Comparison of ENCODE assay signal across 23 cellular contexts in the genomic region with DNA sequence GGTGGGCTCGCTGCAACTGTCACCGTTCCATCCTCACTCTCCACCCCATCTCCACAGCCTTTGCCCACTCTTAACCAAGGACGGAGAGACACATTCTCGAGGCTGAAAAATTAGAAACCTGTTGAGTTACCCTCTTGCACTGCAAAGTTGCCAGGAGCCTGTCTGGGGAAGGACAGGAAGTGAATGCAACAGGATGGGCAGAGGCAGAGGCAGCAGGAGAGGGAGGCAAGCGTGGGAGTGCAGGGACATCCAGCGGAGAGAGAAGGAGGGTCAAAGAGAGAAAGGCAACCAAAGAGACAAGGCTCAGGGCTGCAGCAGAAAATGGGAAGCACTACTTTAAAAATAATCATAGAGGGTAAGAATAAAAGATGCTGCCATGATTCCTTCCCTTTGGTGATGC.
DNase-seq lines count a peak whose midpoint lies in the region; ATAC-seq, FAIRE-seq and TF ChIP-seq lines count a peak whose summit lies in the region.
"Had no signal": no experiment of that assay in that cellular context is flagged by ENCODE, and none has a peak within 500 bp of the region (broad histone marks: within the 10 kb centered on the region; RNA-seq: fewer than 3 reads in every experiment).

No MANE protein-coding gene starts in this region.

- no peaks in the 10 kb centered on the region; a peak in 1 of 7 replicates for H3K27me3 ChIP-seq in H1 (replicated peaks in 1 of 4; ENCODE audit: control insufficient read depth in 3 of 4, extremely low read depth in 1 of 4, insufficient read depth in 3 of 4, low read length in 3 of 4)
- H3K27me3 ChIP-seq: BLaER1 treated with 17β-estradiol and CSF1 and Interleukin-3, amounts not matched to agents 10 nM and 100 nM; SJSA1 had no signal

- H3K27ac ChIP-seq in HEK293 (ENCODE audit: extremely low read depth, low read depth, low read length), result no peak overlapping the region
- H3K27ac ChIP-seq in H1 (ENCODE audit: low read depth, low read length), result no peak overlapping the region
- H3K27ac ChIP-seq: BLaER1 treated with 17β-estradiol and CSF1 and Interleukin-3, amounts not matched to agents 10 nM and 100 nM; SJSA1 had no signal

- no peak overlapping the region for H3K4me2 ChIP-seq in H1 (ENCODE audit: insufficient read depth in 1 of 2, low read depth in 2 of 2, low read length in 2 of 2)
- H3K4me2 ChIP-seq: BLaER1 treated with 17β-estradiol and CSF1 and Interleukin-3, amounts not matched to agents 10 nM and 100 nM had no signal

- no peaks in the 10 kb centered on the region for H4K20me1 ChIP-seq in H1 (replicated peaks in 1 of 2; ENCODE audit: control insufficient read depth in 1 of 2, insufficient read depth in 2 of 2, low read length in 2 of 2)
- H4K20me1 ChIP-seq: BLaER1 treated with 17β-estradiol and CSF1 and Interleukin-3, amounts not matched to agents 10 nM and 100 nM had no signal

- no peak overlapping the region for H4K5ac ChIP-seq in H1 (ENCODE audit: insufficient read length, low read depth, low read length)

- H2BK5ac ChIP-seq in H1 (ENCODE audit: low read depth, low read length), result no peak overlapping the region

- H2AK5ac ChIP-seq in H1 (ENCODE audit: low read depth, low read length), result no peak overlapping the region

- H3K4ac ChIP-seq in H1 (replicated peaks; ENCODE audit: insufficient read length, low read depth, low read length), result no peak overlapping the region

- TF ChIP-seq EP300 in H1 (IDR thresholded peaks at IDR 0.05; ENCODE audit: borderline replicate concordance in 1 of 2, low read depth in 2 of 2, low read length in 2 of 2), result no peak

- POLR2A ChIA-PET in HEK293 (lab: Yijun Ruan, JAX), result no interaction called here
- POLR2A ChIA-PET in H1 (lab: Charles Lee; ENCODE audit: partially characterized antibody), result no interaction called here

- H3K4me1 ChIP-seq in HEK293 (ENCODE audit: control insufficient read depth, insufficient read depth, low read length), result no peaks in the 10 kb centered on the region
- H3K4me1 ChIP-seq in H1 (replicated peaks in 1 of 4; ENCODE audit: control insufficient read depth in 3 of 4, insufficient read depth in 4 of 4, low read length in 3 of 4), result no peaks in the 10 kb centered on the region
- H3K4me1 ChIP-seq: BLaER1 treated with 17β-estradiol and CSF1 and Interleukin-3, amounts not matched to agents 10 nM and 100 nM; SJSA1 had no signal

- no peak overlapping the region for H2BK120ac ChIP-seq in H1 (replicated peaks; ENCODE audit: low read depth, low read length)

- peak in 1 of 2 experiments; percentile 13; a peak in 2 of 4 replicates for TF ChIP-seq RAD21 in H1 (IDR thresholded peaks at IDR 0.05 in 1 of 2, conservative IDR thresholded peaks at IDR 0.05 in 1 of 2; ENCODE audit: low read depth in 2 of 2, low read length in 2 of 2)

- H3K79me1 ChIP-seq in H1 (ENCODE audit: low read depth, low read length), result no peaks in the 10 kb centered on the region

- WGBS in H1 (ENCODE audit: extremely low coverage in 1 of 2, insufficient coverage in 1 of 2, insufficient read length in 1 of 2, insufficient replicate concordance in 2 of 2, low coverage in 1 of 2, low lambda C conversion rate in 2 of 2, missing lambda C conversion rate in 1 of 2), 2 experiments, result 85% methylated on average over 6 of the region's 6 CpGs; no CpG with 5 or more reads in 1 of the 2 experiments

- H4K8ac ChIP-seq in H1 (ENCODE audit: extremely low read depth, insufficient read depth, low read length), result no peak overlapping the region

- no peaks in the 10 kb centered on the region for H3K36me3 ChIP-seq in HEK293 (ENCODE audit: control insufficient read depth in 2 of 2, insufficient read depth in 1 of 2, low read length in 2 of 2)
- no peaks in the 10 kb centered on the region for H3K36me3 ChIP-seq in H1 (ENCODE audit: control insufficient read depth in 2 of 4, insufficient read depth in 4 of 4, low read length in 3 of 4)
- H3K36me3 ChIP-seq: BLaER1 treated with 17β-estradiol and CSF1 and Interleukin-3, amounts not matched to agents 10 nM and 100 nM; SJSA1 had no signal

- no peak overlapping the region for H3K18ac ChIP-seq in H1 (ENCODE audit: extremely low read depth, low read length)

- no peaks in the 10 kb centered on the region for H3K79me2 ChIP-seq in H1 (ENCODE audit: control insufficient read depth in 1 of 2, insufficient read depth in 2 of 2, low read length in 2 of 2)

- no peak overlapping the region for H3K9ac ChIP-seq in H1 (replicated peaks in 1 of 4; ENCODE audit: extremely low read depth in 1 of 4, low read depth in 3 of 4, low read length in 3 of 4)
- H3K9ac ChIP-seq: BLaER1 treated with 17β-estradiol and CSF1 and Interleukin-3, amounts not matched to agents 10 nM and 100 nM had no signal

- CTCF ChIA-PET in HEK293 (lab: Yijun Ruan, JAX), result interaction anchor here (0.7 kb wide), 1 partner anchor 25 kb away, joined by 4 read pairs; no protein-coding TSS in a partner anchor
- CTCF ChIA-PET in H1 (lab: Charles Lee; ENCODE audit: partially characterized antibody), result interaction anchor here (1.0 kb wide), 1 partner anchor 349 kb away, joined by 3 read pairs; no protein-coding TSS in a partner anchor

- H2AFZ ChIP-seq in H1 (ENCODE audit: low read length), result peak overlapping the region; percentile 88; the same call in 1 of the 2 replicates

- no peak overlapping the region for H4K91ac ChIP-seq in H1 (replicated peaks; ENCODE audit: insufficient read length, low read length)

- H3K9me3 ChIP-seq in HEK293 (ENCODE audit: control insufficient read depth, insufficient read depth, low read depth, low read length) (no peaks in the 10 kb centered on the region), H1 (ENCODE audit: insufficient read depth in 2 of 2, low read depth in 1 of 2, low read length in 1 of 2) (no peaks in the 10 kb centered on the region)
- H3K9me3 ChIP-seq: SJSA1 had no signal

- no peak for ATAC-seq in HG03025 (IDR thresholded peaks at IDR 0.05; ENCODE audit: low FRiP score, unreplicated experiment)
- ATAC-seq: HepG2 had no signal

- TF ChIP-seq CTCF in HEK293 (tag by site-specific recombination; IDR thresholded peaks at IDR 0.05) (no peak), H1 (IDR thresholded peaks at IDR 0.05; ENCODE audit: control extremely low read depth in 1 of 3, insufficient read depth in 1 of 3, low read depth in 1 of 3, low read length in 3 of 3) (no peak)

- no peak overlapping the region for H3K56ac ChIP-seq in H1 (replicated peaks; ENCODE audit: insufficient read length, low read depth, low read length)

- H3K23ac ChIP-seq in H1 (ENCODE audit: insufficient read length), result no peak overlapping the region

- no peak overlapping the region for H2BK20ac ChIP-seq in H1 (ENCODE audit: low read length)

- no peak for FAIRE-seq in H1 (lab: Jason Lieb, UNC)
- FAIRE-seq: HepG2 had no signal

- peak; percentile 30 for DNase-seq in SK-MEL-5 (ENCODE audit: low read depth, low spot score)
- no peak for DNase-seq in H1 (ENCODE audit: low read depth in 1 of 2, low spot score in 2 of 2)
- no peak for DNase-seq in nucleus accumbens (lab: John Stamatoyannopoulos, UW)
- DNase-seq in T1000 (lab: John Stamatoyannopoulos, UW), result no peak
- DNase-seq in NCI-H2029 (lab: John Stamatoyannopoulos, UW), result no peak
- DNase-seq: CD4-positive, alpha-beta memory T cell; DMS153; GDM1; KBM-7; MM.1S; NCI-H1092; NCI-H1436; NCI-H187 treated with DMSO at 0.1 percent for 48 hours; NCI-H2227 treated with DMSO at 0.1 percent for 48 hours; NCI-H510A; NCI-H748 treated with DMSO at 0.1 percent for 48 hours; NK-92 treated with Interleukin-12 subunit alpha and Interleukin-12 subunit beta, amount 100 ng/mL, for 24 hours; SW 1271 had no signal

- no peak for TF ChIP-seq POLR2A in H1 (IDR thresholded peaks at IDR 0.05; ENCODE audit: control extremely low read depth in 1 of 2, low read depth in 2 of 2, low read length in 2 of 2)

- H2BK15ac ChIP-seq in H1 (ENCODE audit: low read length), result no peak overlapping the region

- H3K4me3 ChIP-seq in HEK293 (ENCODE audit: low read depth, low read length), result no peak overlapping the region
- no peak overlapping the region for H3K4me3 ChIP-seq in H1 (ENCODE audit: extremely low read depth in 1 of 4, insufficient read depth in 2 of 4, low read depth in 3 of 4, low read length in 4 of 4)
- H3K4me3 ChIP-seq: BLaER1 treated with 17β-estradiol and CSF1 and Interleukin-3, amounts not matched to agents 10 nM and 100 nM; SJSA1 had no signal

- no peak overlapping the region for H2BK12ac ChIP-seq in H1 (ENCODE audit: low read depth, low read length)

- in situ Hi-C loops in SK-MEL-5 (cut with HindIII; ENCODE audit: low pct_unique_long_range_greater_than_20kb, low sequenced_read_pairs), result no loop called here

- H3K14ac ChIP-seq in H1 (ENCODE audit: insufficient read length), result no peak overlapping the region

- H3K23me2 ChIP-seq in H1 (ENCODE audit: low read depth, low read length), result no peaks in the 10 kb centered on the region

TF ChIP-seq in HEK293, 187 proteins besides CTCF, POLR2A, EP300 and RAD21:
- TF ChIP-seq SCRT2 (tag by site-specific recombination; IDR thresholded peaks at IDR 0.05) (peak; percentile 83), SCRT1 (tag by site-specific recombination; IDR thresholded peaks at IDR 0.05; ENCODE audit: borderline replicate concordance) (peak; percentile 19; the same call in 1 of the 2 replicates), ZFHX2 (tag by site-specific recombination; conservative IDR thresholded peaks at IDR 0.05) (0 out of 2 replicates have a peak, but pooled peaks have one; percentile 20), ZNF548 (tag by site-specific recombination; IDR thresholded peaks at IDR 0.05) (no peak)
TF ChIP-seq in HEK293: peak in this region for 3.

TF ChIP-seq in H1, 55 proteins besides CTCF, POLR2A, EP300 and RAD21 (continues in another document):
- no peak for TF ChIP-seq KDM5A (IDR thresholded peaks at IDR 0.05; ENCODE audit: low read length)
- TF ChIP-seq RFX5 (IDR thresholded peaks at IDR 0.05; ENCODE audit: borderline replicate concordance, low read depth, low read length), result no peak
